1 cellular context compared by ENCODE assay signal in genomic region chr2:226761195-226761583, GRCh38.
TF ChIP-seq lines count a peak whose summit lies in the region.

No MANE protein-coding gene starts in this region.

TF ChIP-seq in HCT116, 20 proteins besides CTCF, POLR2A, EP300 and RAD21:
- TF ChIP-seq REST (IDR thresholded peaks at IDR 0.05; ENCODE audit: low read depth) (no peak), SP1 (IDR thresholded peaks at IDR 0.05; ENCODE audit: low read depth) (peak; percentile 13; the same call in 1 of the 2 replicates), EZH2 (IDR thresholded peaks at IDR 0.05) (no peak), CBX3 (IDR thresholded peaks at IDR 0.05; ENCODE audit: low read depth) (peak; percentile 65; the same call in 1 of the 2 replicates), CEBPB (IDR thresholded peaks at IDR 0.05; ENCODE audit: low read depth) (peak; percentile 10; the same call in 1 of the 2 replicates)
